In the genomic region with DNA sequence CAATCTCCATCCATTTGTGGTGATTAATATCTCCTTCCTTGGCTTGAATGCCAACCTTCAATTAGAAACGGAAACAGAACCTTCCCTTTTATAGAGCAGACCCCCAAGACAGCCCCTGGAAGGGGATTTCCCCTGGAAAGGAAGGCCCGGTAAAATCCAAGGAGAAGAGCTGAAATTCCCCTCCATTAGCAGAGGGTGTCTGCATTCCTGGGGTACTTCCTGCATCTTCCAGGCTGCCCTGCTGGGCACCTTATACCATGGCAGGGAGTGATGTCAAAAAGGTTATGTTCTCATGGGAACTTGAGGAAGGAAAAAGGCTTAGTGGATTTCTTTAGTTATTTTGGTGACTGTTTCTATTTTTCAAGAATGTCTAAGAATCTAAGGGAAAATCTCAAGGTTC, we compare ENCODE assay signal across 33 cellular contexts.
"Had no signal": no experiment of that assay in that cellular context is flagged by ENCODE, and none has a peak within 500 bp of the region (broad histone marks: within the 10 kb centered on the region; RNA-seq: fewer than 3 reads in every experiment).

No MANE protein-coding gene starts in this region.

- H3K27ac ChIP-seq: brain microvascular endothelial cell, coronary artery, dorsolateral prefrontal cortex, esophagus muscularis mucosa, foreskin keratinocyte, gastrocnemius medialis, heart left ventricle, WERI-Rb-1 had no signal

- H3K36me3 ChIP-seq: brain microvascular endothelial cell, esophagus muscularis mucosa, gastrocnemius medialis, heart left ventricle, WERI-Rb-1 had no signal

- H3K4me1 Mint-ChIP-seq: activated B cell treated with CpG ODN at 0.5 μM for 24 hours; activated CD4-positive, alpha-beta memory T cell treated with anti-CD3 and anti-CD28 coated beads, Interleukin-2, amount 10 ng/mL, durations not matched to agents 7 days and 5 days; activated CD4-positive, alpha-beta T cell treated with anti-CD3 and anti-CD28 coated beads, Interleukin-2, amount 10 ng/mL, durations not matched to agents 7 days and 5 days; central memory CD8-positive, alpha-beta T cell had no signal

- H3K36me3 Mint-ChIP-seq: activated naive CD8-positive, alpha-beta T cell had no signal

- DNase-seq: activated B cell treated with CpG ODN at 0.5 μM for 24 hours; activated CD4-positive, alpha-beta memory T cell treated with anti-CD3 and anti-CD28 coated beads, Interleukin-2, amount 10 ng/mL, durations not matched to agents 7 days and 5 days; activated CD4-positive, alpha-beta T cell treated with anti-CD3 and anti-CD28 coated beads, Interleukin-2, amount 10 ng/mL, durations not matched to agents 7 days and 5 days; activated CD4-positive, alpha-beta T cell treated with anti-CD3 and anti-CD28 coated beads, Interleukin-2, amount 50 U/mL, for 4 hours; activated CD8-positive, alpha-beta memory T cell treated with anti-CD3 and anti-CD28 coated beads, Interleukin-2, amount 50 U/mL, for 48 hours; activated effector memory CD4-positive, alpha-beta T cell treated with Interleukin-2 at 50 U/mL for 16 hours; activated gamma-delta T cell treated with Interleukin-2 at 50 U/mL for 16 hours; activated naive CD4-positive, alpha-beta T cell treated with anti-CD3 and anti-CD28 coated beads, Interleukin-2, amount 50 U/mL, for 16 hours; activated naive CD4-positive, alpha-beta T cell treated with Interleukin-2 at 50 U/mL for 16 hours; activated T-cell treated with anti-CD3 and anti-CD28 coated beads for 4 hours; activated T-cell treated with anti-CD3 and anti-CD28 coated beads, Interleukin-2, amount 50 U/mL, for 24 hours; activated T-cell treated with anti-CD3 and anti-CD28 coated beads, Interleukin-2, amount 50 U/mL, for 72 hours; amniotic stem cell; anterior cingulate cortex; brain microvascular endothelial cell; dorsolateral prefrontal cortex; effector memory CD4-positive, alpha-beta T cell; erythroblast; foreskin keratinocyte; gastrocnemius medialis; glutamatergic neuron; heart left ventricle; T-helper 17 cell; T1000; WERI-Rb-1 had no signal

- H3K4me3 ChIP-seq: coronary artery, dorsolateral prefrontal cortex, esophagus muscularis mucosa, gastrocnemius medialis, heart left ventricle had no signal

- H3K9me3 Mint-ChIP-seq: activated B cell treated with CpG ODN at 0.5 μM for 24 hours; activated CD4-positive, alpha-beta memory T cell treated with anti-CD3 and anti-CD28 coated beads, Interleukin-2, amount 10 ng/mL, durations not matched to agents 7 days and 5 days; activated CD4-positive, alpha-beta T cell treated with anti-CD3 and anti-CD28 coated beads, Interleukin-2, amount 10 ng/mL, durations not matched to agents 7 days and 5 days; activated T-cell treated with anti-CD3 and anti-CD28 coated beads, Interleukin-2, amount 50 U/mL, for 24 hours; activated T-cell treated with anti-CD3 and anti-CD28 coated beads, Interleukin-2, amount 50 U/mL, for 72 hours; central memory CD8-positive, alpha-beta T cell; dendritic cell treated with granulocyte-macrophage colony-stimulating factor and Interleukin-4, amounts not matched to agents 40 ng/mL and 50 ng/mL, for 4 days; T-helper 2 cell treated with Interferon-gamma antibody and Interleukin-4, amounts not matched to agents 5 μg/mL and 100 μg/mL, for 36 hours had no signal

- H3K27ac Mint-ChIP-seq: activated B cell treated with CpG ODN at 0.5 μM for 24 hours; activated CD4-positive, alpha-beta memory T cell treated with anti-CD3 and anti-CD28 coated beads, Interleukin-2, amount 10 ng/mL, durations not matched to agents 7 days and 5 days; activated CD4-positive, alpha-beta T cell treated with anti-CD3 and anti-CD28 coated beads, Interleukin-2, amount 10 ng/mL, durations not matched to agents 7 days and 5 days; activated naive CD8-positive, alpha-beta T cell; activated T-cell treated with anti-CD3 and anti-CD28 coated beads, Interleukin-2, amount 50 U/mL, for 24 hours; activated T-cell treated with anti-CD3 and anti-CD28 coated beads, Interleukin-2, amount 50 U/mL, for 72 hours; dendritic cell treated with granulocyte-macrophage colony-stimulating factor and Interleukin-4, amounts not matched to agents 40 ng/mL and 50 ng/mL, for 4 days; T-helper 2 cell treated with Interferon-gamma antibody and Interleukin-4, amounts not matched to agents 5 μg/mL and 100 μg/mL, for 36 hours had no signal

- H3K9me3 ChIP-seq: esophagus muscularis mucosa, gastrocnemius medialis, heart left ventricle had no signal

- H3K27me3 ChIP-seq: brain microvascular endothelial cell, gastrocnemius medialis had no signal

- H3K4me1 ChIP-seq: esophagus muscularis mucosa, foreskin keratinocyte, gastrocnemius medialis, heart left ventricle had no signal

- FAIRE-seq: astrocyte, bronchial epithelial cell had no signal

- H3K4me3 Mint-ChIP-seq: activated B cell treated with CpG ODN at 0.5 μM for 24 hours; activated CD4-positive, alpha-beta memory T cell treated with anti-CD3 and anti-CD28 coated beads, Interleukin-2, amount 10 ng/mL, durations not matched to agents 7 days and 5 days; activated CD4-positive, alpha-beta T cell treated with anti-CD3 and anti-CD28 coated beads, Interleukin-2, amount 10 ng/mL, durations not matched to agents 7 days and 5 days; activated naive CD8-positive, alpha-beta T cell; activated T-cell treated with anti-CD3 and anti-CD28 coated beads, Interleukin-2, amount 50 U/mL, for 24 hours; activated T-cell treated with anti-CD3 and anti-CD28 coated beads, Interleukin-2, amount 50 U/mL, for 72 hours; central memory CD8-positive, alpha-beta T cell; dendritic cell treated with granulocyte-macrophage colony-stimulating factor and Interleukin-4, amounts not matched to agents 40 ng/mL and 50 ng/mL, for 4 days; T-helper 17 cell; T-helper 2 cell treated with Interferon-gamma antibody and Interleukin-4, amounts not matched to agents 5 μg/mL and 100 μg/mL, for 36 hours had no signal
